ENCODE assay signal across 26 cellular contexts in genomic region chr18:9062418-9062751, GRCh38. TPM values are rescaled to one million over a fixed set of nuclear protein-coding genes. Genes with fewer than 3 reads are reported as not detected.
DNase-seq lines count a peak whose midpoint lies in the region; ATAC-seq, FAIRE-seq and TF ChIP-seq lines count a peak whose summit lies in the region.
"Had no signal": no experiment of that assay in that cellular context is flagged by ENCODE, and none has a peak within 500 bp of the region (broad histone marks: within the 10 kb centered on the region; RNA-seq: fewer than 3 reads in every experiment).

No MANE protein-coding gene starts in this region.

- no TSS peak for BruUV-seq in GM12878 (replicated peaks; lab: Mats Ljungman, UMichigan)

- ATAC-seq in HG03432 (IDR thresholded peaks at IDR 0.05; ENCODE audit: unreplicated experiment) (peak; percentile 1), GM12878 (no peak), GM18870 (IDR thresholded peaks at IDR 0.05; ENCODE audit: unreplicated experiment) (no peak), GM18907 (IDR thresholded peaks at IDR 0.05; ENCODE audit: unreplicated experiment) (no peak)
- ATAC-seq in stimulated activated naive CD8-positive, alpha-beta T cell treated with anti-CD3 and anti-CD28 coated beads, Interleukin-15, Interleukin-2, amounts not matched to agents 100 U/mL and 50 U/mL, for 24 hours, result no peak
- ATAC-seq: effector memory CD8-positive, alpha-beta T cell; left ventricle myocardium superior; Panc1 had no signal

- H3K27me3 ChIP-seq in BLaER1 (no peaks in the 10 kb centered on the region), GM12878 (replicated peaks in 1 of 2; ENCODE audit: control insufficient read depth in 2 of 2, insufficient read depth in 2 of 2, low read length in 1 of 2) (no peaks in the 10 kb centered on the region)
- H3K27me3 ChIP-seq: esophagus muscularis mucosa, neural progenitor cell, uterus had no signal

- SMC1A ChIA-PET in GM12878 (lab: Charles Lee; ENCODE audit: uncharacterized antibody, unreplicated experiment), result interaction anchor here (0.7 to 2.6 kb wide), 7 partner anchors 12 to 408 kb away, joined by 3 to 14 read pairs (median 4); no protein-coding TSS in a partner anchor

- H2AFZ ChIP-seq in GM12878 (ENCODE audit: control insufficient read depth, low read depth, low read length), result no peak overlapping the region; the same call in 1 of the 2 replicates
- H2AFZ ChIP-seq: neural progenitor cell had no signal

- RAD21 ChIA-PET in GM12878 (lab: Charles Lee; ENCODE audit: unreplicated experiment), result interaction anchor here (0.9 to 1.3 kb wide), 2 partner anchors 79 to 461 kb away, joined by 3 to 4 read pairs; no protein-coding TSS in a partner anchor

- WGBS in GM12878 (ENCODE audit: insufficient coverage, insufficient replicate concordance, low lambda C conversion rate, missing lambda C conversion rate), result 0% methylated on average over 2 of the region's 2 CpGs

- H3K4me3 ChIP-seq in BLaER1, result no peak overlapping the region
- peak overlapping the region; percentile 15; the same call in 1 of the 2 replicates for H3K4me3 ChIP-seq in GM12864 (ENCODE audit: low read depth, low read length)
- no peak overlapping the region for H3K4me3 ChIP-seq in GM12878
- H3K4me3 ChIP-seq: esophagus muscularis mucosa, neural progenitor cell, prostate gland, uterus had no signal

- no peaks in the 10 kb centered on the region for H3K9me3 ChIP-seq in BLaER1
- no peaks in the 10 kb centered on the region; the same call in 2 of the 3 replicates for H3K9me3 ChIP-seq in GM12878 (replicated peaks; ENCODE audit: control insufficient read depth, insufficient read depth, low read length)
- H3K9me3 ChIP-seq: esophagus muscularis mucosa, prostate gland, uterus had no signal

- TF ChIP-seq CTCF in GM12864 (IDR thresholded peaks at IDR 0.05; ENCODE audit: low read depth, low read length, missing control alignments) (no peak), GM12878 (IDR thresholded peaks at IDR 0.05 in 2 of 3, conservative IDR thresholded peaks at IDR 0.05 in 1 of 3; ENCODE audit: control insufficient read depth in 2 of 3, extremely low read depth in 1 of 3, insufficient read depth in 1 of 3, low read depth in 3 of 3, low read length in 3 of 3) (no peak)

- TF ChIP-seq POLR2A in GM12878 (IDR thresholded peaks at IDR 0.05; ENCODE audit: low read depth, low read length), result no peak

- H4K20me1 ChIP-seq in BLaER1, result no peaks in the 10 kb centered on the region
- no peaks in the 10 kb centered on the region for H4K20me1 ChIP-seq in GM12878 (ENCODE audit: control insufficient read depth, insufficient read depth)

- H3K4me2 ChIP-seq in BLaER1 (peak overlapping the region; percentile 5; the same call in 1 of the 2 replicates), GM12878 (ENCODE audit: control insufficient read depth, insufficient read depth) (peak overlapping the region; percentile 88)
- H3K4me2 ChIP-seq: neural progenitor cell had no signal

- H3K9ac ChIP-seq in BLaER1 (no peak overlapping the region), GM12878 (ENCODE audit: control insufficient read depth, insufficient read depth, low read length) (no peak overlapping the region; the same call in 1 of the 2 replicates)
- H3K9ac ChIP-seq: neural progenitor cell had no signal

- FAIRE-seq in GM12878 (lab: Jason Lieb, UNC), result peak; percentile 18
- FAIRE-seq: colon, frontal cortex had no signal

- H3K36me3 ChIP-seq in BLaER1 (no peaks in the 10 kb centered on the region), GM12878 (ENCODE audit: control insufficient read depth in 2 of 2, insufficient read depth in 2 of 2, low read length in 1 of 2) (no peaks in the 10 kb centered on the region)
- H3K36me3 ChIP-seq: esophagus muscularis mucosa, neural progenitor cell, prostate gland, uterus had no signal

- no peaks in the 10 kb centered on the region for H3K79me2 ChIP-seq in GM12878 (ENCODE audit: control insufficient read depth, insufficient read depth, low read length)

- no peak overlapping the region for H3K27ac ChIP-seq in BLaER1
- H3K27ac ChIP-seq in GM12878 (ENCODE audit: control insufficient read depth, insufficient read depth), result peak overlapping the region; percentile 79
- H3K27ac ChIP-seq: esophagus muscularis mucosa, neural progenitor cell, prostate gland, uterus had no signal

- in situ Hi-C loops in GM12878 (cut with MboI), result loop anchor here (10.0 kb wide), 1 partner anchor 272 kb away; the partner anchor contains the start of gene TWSG1

- TF ChIP-seq EP300 in GM12878 (IDR thresholded peaks at IDR 0.05; ENCODE audit: borderline replicate concordance in 1 of 2, control insufficient read depth in 1 of 2, low read depth in 2 of 2, low read length in 2 of 2), result no peak

- intact Hi-C loops in GM12878 (cut with micrococcal nuclease; ENCODE audit: unreplicated experiment), result loop anchor here (2.0 to 5.0 kb wide), 2 partner anchors 74 to 415 kb away; partner anchors contain the start of gene RALBP1

- H3K4me1 ChIP-seq in BLaER1 (peaks cover 25% of the 10 kb centered on the region), GM12878 (ENCODE audit: control insufficient read depth, insufficient read depth, low read length) (peaks cover 47% of the 10 kb centered on the region)
- H3K4me1 ChIP-seq: neural progenitor cell, prostate gland, uterus had no signal

- POLR2A ChIA-PET in GM12878 (lab: Charles Lee), result interaction anchor here (0.8 kb wide), 1 partner anchor 138 kb away, joined by 3 read pairs; no protein-coding TSS in a partner anchor

- DNase-seq in GM12864 (ENCODE audit: low read depth), result no peak
- no peak for DNase-seq in GM12878 (ENCODE audit: low read depth, low spot score)
- no peak for DNase-seq in stimulated activated CD4-positive, alpha-beta T cell treated with anti-CD3 and anti-CD28 coated beads, Interleukin-4, amount 100 ng/mL, for 24 hours
- DNase-seq in stimulated activated naive CD8-positive, alpha-beta T cell treated with anti-CD3 and anti-CD28 coated beads, Interleukin-15, Interleukin-2, amounts not matched to agents 100 U/mL and 50 U/mL, for 24 hours, result no peak
- DNase-seq: activated gamma-delta T cell; CD4-positive, CD25-positive, alpha-beta regulatory T cell; effector memory CD8-positive, alpha-beta T cell; H9; hippocampal formation; Karpas-422; left ventricle myocardium superior; NCI-H1092 treated with DMSO at 0.1 percent for 48 hours; NCI-H2029 treated with DMSO at 0.1 percent for 48 hours; NCI-H345; T-helper 2 cell; uterus had no signal

- CTCF ChIA-PET in GM12878 (lab: Yijun Ruan, JAX), result interaction anchor here (0.6 to 1.8 kb wide), 3 partner anchors 13 to 77 kb away, joined by 3 to 4 read pairs (median 3); no protein-coding TSS in a partner anchor

- TF ChIP-seq RAD21 in GM12878 (IDR thresholded peaks at IDR 0.05; ENCODE audit: insufficient read depth, low read depth, low read length), result no peak

TF ChIP-seq in GM12878, 131 proteins besides CTCF, POLR2A, EP300 and RAD21:
- peak; percentile 8; the same call in 1 of the 2 replicates for TF ChIP-seq RELB (IDR thresholded peaks at IDR 0.05; ENCODE audit: low read depth)
- no peak for TF ChIP-seq CHD4 (IDR thresholded peaks at IDR 0.05)
- TF ChIP-seq IKZF2 (IDR thresholded peaks at IDR 0.05), result peak; percentile 41 to 60; a peak in 2 of 4 replicates
- TF ChIP-seq GATAD2B (conservative IDR thresholded peaks at IDR 0.05; ENCODE audit: low read depth), result 0 out of 2 replicates have a peak, but pooled peaks have one; percentile 56
- TF ChIP-seq IKZF1 (conservative IDR thresholded peaks at IDR 0.05), result peak; percentile 56
- peak in 1 of 2 experiments; percentile 6; a peak in 1 of 4 replicates for TF ChIP-seq ETV6 (conservative IDR thresholded peaks at IDR 0.05 in 1 of 2, IDR thresholded peaks at IDR 0.05 in 1 of 2; ENCODE audit: borderline replicate concordance in 1 of 2, low read depth in 1 of 2)

RNA-seq across cellular contexts. Expression of gene NDUFV2, which starts 40.1 kb away (rescaled TPM):
- 299 and 306 TPM in 2 replicates for total RNA-seq in GM12878 (2013; cell fraction: nucleolus; rRNA removed)
- total RNA-seq in GM12878 (2014; rRNA removed) (321 and 329 TPM in 2 replicates), GM12878 (2014; rRNA removed; fragmentation: Illumina TruSeq; extraction: Trizol) (278 and 282 TPM in 2 replicates), GM12878 (2021) (254 and 267 TPM in 2 replicates)
- 211 TPM for polyA plus RNA-seq in GM12878 (2011; ENCODE audit: low read depth)
- polyA plus RNA-seq in GM12878 (2011; rRNA removed) (236 and 300 TPM in 2 replicates), GM12878 (2014; fragmentation: Illumina TruSeq; extraction: Trizol) (290 and 321 TPM in 2 replicates), GM12878 (2014; fragmentation: Nextera tagmentation; extraction: Ambion mirVana) (100 to 1,000 TPM; 409 to 471 TPM), GM12878 (2014; rRNA removed) (281 and 302 TPM in 2 replicates), GM12878 (2016; fragmentation: Nextera tagmentation; extraction: Ambion mirVana) (100 to 1,000 TPM; 584 to 590 TPM)
- 110 and 117 TPM in 2 replicates for polyA plus RNA-seq in GM12878 (2011; cell fraction: cytosol; rRNA removed)
- polyA plus RNA-seq in GM12878 (2011; cell fraction: nucleus; rRNA removed), result 87.7 and 96.6 TPM in 2 replicates
- 189 and 202 TPM in 2 replicates for polyA plus RNA-seq in GM12878 (2012)
- polyA minus RNA-seq in GM12878 (2011; rRNA and poly(A)+ RNA removed), result 68.0 and 81.6 TPM in 2 replicates
- polyA minus RNA-seq in GM12878 (2011; cell fraction: cytosol; rRNA and poly(A)+ RNA removed), result 19.5 and 28.3 TPM in 2 replicates
- 85.4 and 121 TPM in 2 replicates for polyA minus RNA-seq in GM12878 (2011; cell fraction: nucleus; rRNA and poly(A)+ RNA removed)
